29 cellular contexts compared by ENCODE assay signal in genomic region chr1:46555081-46555432, GRCh38. TPM values are rescaled to one million over a fixed set of nuclear protein-coding genes. Genes with fewer than 3 reads are reported as not detected.
"Had no signal": no experiment of that assay in that cellular context is flagged by ENCODE, and none has a peak within 500 bp of the region (broad histone marks: within the 10 kb centered on the region; RNA-seq: fewer than 3 reads in every experiment).

No MANE protein-coding gene starts in this region.

- H3K36me3 ChIP-seq: cardiac muscle cell had no signal

- H3K27ac Mint-ChIP-seq: activated CD4-positive, alpha-beta T cell treated with anti-CD3 and anti-CD28 coated beads, Interleukin-2, amount 10 ng/mL, durations not matched to agents 24 days and 14 days; activated CD8-positive, alpha-beta T cell treated with anti-CD3 and anti-CD28 coated beads for 36 hours; activated naive CD8-positive, alpha-beta T cell treated with anti-CD3 and anti-CD28 coated beads for 36 hours; activated T-cell treated with anti-CD3 and anti-CD28 coated beads, Interleukin-2, amount 50 U/mL, for 72 hours; activated T-helper 17 cell treated with anti-CD3 and anti-CD28 coated beads, Interleukin-2, amount 50 U/mL, for 72 hours; T-helper 1 cell treated with Interleukin-12 subunit alpha and Interleukin-12 subunit beta and Interleukin-4 antibody, amounts not matched to agents 30 μg/mL and 1 μg/mL, for 36 hours; T-helper 2 cell treated with Interferon-gamma antibody and Interleukin-4, amounts not matched to agents 5 μg/mL and 100 μg/mL, for 36 hours had no signal

- H3K27ac ChIP-seq: cardiac muscle cell, PC-9 had no signal

- H2AFZ ChIP-seq: PC-9 had no signal

- H3K27me3 Mint-ChIP-seq: activated CD8-positive, alpha-beta T cell treated with anti-CD3 and anti-CD28 coated beads for 36 hours; activated naive CD8-positive, alpha-beta T cell treated with anti-CD3 and anti-CD28 coated beads for 36 hours; activated T-helper 17 cell treated with anti-CD3 and anti-CD28 coated beads, Interleukin-2, amount 50 U/mL, for 72 hours; central memory CD8-positive, alpha-beta T cell had no signal

- H3K4me2 ChIP-seq: PC-9 had no signal

- H3K9me3 Mint-ChIP-seq: activated CD4-positive, alpha-beta T cell treated with anti-CD3 and anti-CD28 coated beads, Interleukin-2, amount 10 ng/mL, durations not matched to agents 24 days and 14 days; activated CD8-positive, alpha-beta T cell treated with anti-CD3 and anti-CD28 coated beads for 36 hours; activated naive CD8-positive, alpha-beta T cell treated with anti-CD3 and anti-CD28 coated beads for 36 hours; activated T-cell treated with anti-CD3 and anti-CD28 coated beads, Interleukin-2, amount 50 U/mL, for 72 hours; activated T-helper 17 cell treated with anti-CD3 and anti-CD28 coated beads, Interleukin-2, amount 50 U/mL, for 72 hours; central memory CD8-positive, alpha-beta T cell; T-helper 1 cell treated with Interleukin-12 subunit alpha and Interleukin-12 subunit beta and Interleukin-4 antibody, amounts not matched to agents 30 μg/mL and 1 μg/mL, for 36 hours; T-helper 2 cell treated with Interferon-gamma antibody and Interleukin-4, amounts not matched to agents 5 μg/mL and 100 μg/mL, for 36 hours had no signal

- H3K4me3 Mint-ChIP-seq: activated CD4-positive, alpha-beta T cell treated with anti-CD3 and anti-CD28 coated beads, Interleukin-2, amount 10 ng/mL, durations not matched to agents 24 days and 14 days; activated CD8-positive, alpha-beta T cell treated with anti-CD3 and anti-CD28 coated beads for 36 hours; activated naive CD8-positive, alpha-beta T cell treated with anti-CD3 and anti-CD28 coated beads for 36 hours; activated T-cell treated with anti-CD3 and anti-CD28 coated beads, Interleukin-2, amount 50 U/mL, for 72 hours; activated T-helper 17 cell treated with anti-CD3 and anti-CD28 coated beads, Interleukin-2, amount 50 U/mL, for 72 hours; central memory CD8-positive, alpha-beta T cell; T-helper 1 cell treated with Interleukin-12 subunit alpha and Interleukin-12 subunit beta and Interleukin-4 antibody, amounts not matched to agents 30 μg/mL and 1 μg/mL, for 36 hours; T-helper 2 cell treated with Interferon-gamma antibody and Interleukin-4, amounts not matched to agents 5 μg/mL and 100 μg/mL, for 36 hours had no signal

- H3K27me3 ChIP-seq: cardiac muscle cell had no signal

- ATAC-seq: activated CD8-positive, alpha-beta T cell treated with anti-CD3 and anti-CD28 coated beads for 36 hours; activated T-cell treated with anti-CD3 and anti-CD28 coated beads, Interleukin-2, amount 50 U/mL, for 72 hours; activated T-helper 17 cell treated with anti-CD3 and anti-CD28 coated beads, Interleukin-2, amount 50 U/mL, for 72 hours had no signal

- H3K36me3 Mint-ChIP-seq: activated naive CD8-positive, alpha-beta T cell treated with anti-CD3 and anti-CD28 coated beads for 36 hours had no signal

- DNase-seq: activated CD4-positive, alpha-beta T cell treated with anti-CD3 and anti-CD28 coated beads, Interleukin-2, amount 10 ng/mL, durations not matched to agents 24 days and 14 days; activated CD4-positive, alpha-beta T cell treated with anti-CD3 and anti-CD28 coated beads, Interleukin-2, amount 50 U/mL, for 4 hours; activated CD8-positive, alpha-beta T cell treated with anti-CD3 and anti-CD28 coated beads for 36 hours; activated effector memory CD4-positive, alpha-beta T cell treated with anti-CD3 and anti-CD28 coated beads, Interleukin-2, amount 50 U/mL, for 16 hours; activated naive CD4-positive, alpha-beta T cell; activated naive CD4-positive, alpha-beta T cell treated with anti-CD3 and anti-CD28 coated beads, Interleukin-2, amount 50 U/mL, for 16 hours; activated naive CD8-positive, alpha-beta T cell treated with anti-CD3 and anti-CD28 coated beads for 36 hours; activated T-cell treated with anti-CD3 and anti-CD28 coated beads, Interleukin-2, amount 50 U/mL, for 1 hour; activated T-cell treated with anti-CD3 and anti-CD28 coated beads, Interleukin-2, amount 50 U/mL, for 72 hours; amniotic stem cell; NCI-H1436; NCI-H1694; NCI-H1930; NCI-H2081 treated with DMSO at 0.1 percent for 48 hours; NCI-H510A; NCI-H526; NCI-H748 treated with DMSO at 0.1 percent for 48 hours; Right ventricle myocardium superior had no signal

- H3K4me1 Mint-ChIP-seq: activated CD4-positive, alpha-beta T cell treated with anti-CD3 and anti-CD28 coated beads, Interleukin-2, amount 10 ng/mL, durations not matched to agents 24 days and 14 days; activated naive CD8-positive, alpha-beta T cell treated with anti-CD3 and anti-CD28 coated beads for 36 hours; activated T-helper 17 cell treated with anti-CD3 and anti-CD28 coated beads, Interleukin-2, amount 50 U/mL, for 72 hours had no signal

- FAIRE-seq: TTC549 had no signal

- H3K4me3 ChIP-seq: cardiac muscle cell, PC-9 had no signal

RNA-seq across cellular contexts. Expression of gene KNCN, which starts 3.6 kb away (rescaled TPM):
- total RNA-seq: activated CD4-positive, alpha-beta T cell treated with anti-CD3 and anti-CD28 coated beads, Interleukin-2, amount 10 ng/mL, durations not matched to agents 24 days and 14 days; activated CD8-positive, alpha-beta memory T cell treated with anti-CD3 and anti-CD28 coated beads for 36 hours; activated CD8-positive, alpha-beta T cell treated with anti-CD3 and anti-CD28 coated beads for 36 hours; activated naive CD8-positive, alpha-beta T cell treated with anti-CD3 and anti-CD28 coated beads for 36 hours; activated T-cell treated with anti-CD3 and anti-CD28 coated beads, Interleukin-2, amount 50 U/mL, for 72 hours; activated T-helper 17 cell treated with anti-CD3 and anti-CD28 coated beads, Interleukin-2, amount 50 U/mL, for 72 hours; aorta; cardiac muscle cell; MCF 10A; OCI-LY7; PC-9; Right ventricle myocardium superior had no signal
- polyA plus RNA-seq: cardiac muscle cell had no signal
